In the genomic region with DNA sequence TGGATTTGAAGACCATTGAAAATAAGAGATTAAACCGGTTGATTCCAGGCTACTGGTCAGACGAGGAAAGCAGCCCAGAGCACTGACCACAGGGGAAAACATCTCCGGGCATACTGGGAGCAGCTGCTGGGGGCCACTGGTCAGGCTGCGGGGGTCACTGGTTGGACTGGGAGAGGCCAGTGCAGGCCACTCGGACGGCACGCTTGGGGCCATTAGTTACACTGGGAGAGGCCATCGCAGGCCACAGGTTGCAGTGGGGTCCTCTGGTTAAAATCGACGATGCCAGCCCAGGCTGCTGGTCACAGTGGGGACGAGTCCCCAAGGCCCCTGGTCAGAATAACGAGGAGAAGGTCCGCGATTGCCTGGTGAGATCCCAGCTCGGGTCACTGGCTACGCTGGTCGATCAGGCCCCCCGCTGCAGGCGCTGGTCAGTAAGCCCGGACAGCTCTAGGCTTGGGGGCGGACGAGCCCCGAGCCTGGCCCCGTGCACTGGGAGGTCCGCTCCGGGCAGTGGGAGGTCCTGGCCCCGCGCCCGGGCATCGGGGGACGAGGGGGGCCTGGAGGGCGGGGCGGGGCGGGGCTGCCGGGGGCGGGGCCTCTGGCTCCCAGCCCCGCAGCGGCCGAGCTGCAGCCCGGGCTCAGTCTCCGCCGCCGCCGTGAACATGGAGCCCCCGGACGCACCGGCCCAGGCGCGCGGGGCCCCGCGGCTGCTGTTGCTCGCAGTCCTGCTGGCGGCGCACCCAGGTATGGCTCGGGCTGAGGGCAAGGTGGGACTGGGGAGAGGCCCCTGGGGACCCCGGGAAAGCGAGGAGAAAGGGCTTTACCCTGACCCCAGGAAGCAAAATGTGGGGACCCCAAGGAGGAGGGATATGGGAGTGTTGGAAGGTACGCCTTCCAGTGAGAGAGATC, we compare ENCODE assay signal across 9 cellular contexts. TPM values are rescaled to one million over a fixed set of nuclear protein-coding genes. Genes with fewer than 3 reads are reported as not detected.
DNase-seq lines count a peak whose midpoint lies in the region; ATAC-seq and TF ChIP-seq lines count a peak whose summit lies in the region.
"Had no signal": no experiment of that assay in that cellular context is flagged by ENCODE, and none has a peak within 500 bp of the region (broad histone marks: within the 10 kb centered on the region; RNA-seq: fewer than 3 reads in every experiment).

A gene with protein sequence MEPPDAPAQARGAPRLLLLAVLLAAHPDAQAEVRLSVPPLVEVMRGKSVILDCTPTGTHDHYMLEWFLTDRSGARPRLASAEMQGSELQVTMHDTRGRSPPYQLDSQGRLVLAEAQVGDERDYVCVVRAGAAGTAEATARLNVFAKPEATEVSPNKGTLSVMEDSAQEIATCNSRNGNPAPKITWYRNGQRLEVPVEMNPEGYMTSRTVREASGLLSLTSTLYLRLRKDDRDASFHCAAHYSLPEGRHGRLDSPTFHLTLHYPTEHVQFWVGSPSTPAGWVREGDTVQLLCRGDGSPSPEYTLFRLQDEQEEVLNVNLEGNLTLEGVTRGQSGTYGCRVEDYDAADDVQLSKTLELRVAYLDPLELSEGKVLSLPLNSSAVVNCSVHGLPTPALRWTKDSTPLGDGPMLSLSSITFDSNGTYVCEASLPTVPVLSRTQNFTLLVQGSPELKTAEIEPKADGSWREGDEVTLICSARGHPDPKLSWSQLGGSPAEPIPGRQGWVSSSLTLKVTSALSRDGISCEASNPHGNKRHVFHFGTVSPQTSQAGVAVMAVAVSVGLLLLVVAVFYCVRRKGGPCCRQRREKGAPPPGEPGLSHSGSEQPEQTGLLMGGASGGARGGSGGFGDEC (plus strand): TSS at position 641 of the 909 bp plus-strand sequence. CDS start 22 bp downstream, at position 663.

- H3K4me1 Mint-ChIP-seq in activated naive CD8-positive, alpha-beta T cell treated with anti-CD3 and anti-CD28 coated beads, Interleukin-2, amount 50 U/mL, for 24 hours: no peaks in the 10 kb centered on the region
- H3K4me1 Mint-ChIP-seq in neural crest cell: peaks cover 26% of the 10 kb centered on the region

- peaks cover 23% of the 10 kb centered on the region for H3K27me3 Mint-ChIP-seq in activated naive CD8-positive, alpha-beta T cell treated with anti-CD3 and anti-CD28 coated beads, Interleukin-2, amount 50 U/mL, for 24 hours
- peaks cover 19% of the 10 kb centered on the region for H3K27me3 Mint-ChIP-seq in neural crest cell (ENCODE audit: low read depth)

- DNase-seq in AG08395 (ENCODE audit: low spot score) (peak; percentile 95), HS-27A (ENCODE audit: low read depth) (peak; percentile 20), glomerular endothelial cell (ENCODE audit: extremely low read depth, low read depth, low spot score) (no peak), neural crest cell (ENCODE audit: low read depth, low spot score) (peak; percentile 55)
- peak; percentile 4 for DNase-seq in activated naive CD8-positive, alpha-beta T cell treated with anti-CD3 and anti-CD28 coated beads, Interleukin-2, amount 50 U/mL, for 24 hours
- DNase-seq in activated CD8-positive, alpha-beta memory T cell treated with anti-CD3 and anti-CD28 coated beads, Interleukin-2, amount 50 U/mL, for 48 hours: no peak

- H3K36me3 Mint-ChIP-seq in activated naive CD8-positive, alpha-beta T cell treated with anti-CD3 and anti-CD28 coated beads, Interleukin-2, amount 50 U/mL, for 24 hours (ENCODE audit: low read depth): no peaks in the 10 kb centered on the region
- H3K36me3 Mint-ChIP-seq in neural crest cell (ENCODE audit: low read depth): no peaks in the 10 kb centered on the region

- peak; percentile 7 for ATAC-seq in activated naive CD8-positive, alpha-beta T cell treated with anti-CD3 and anti-CD28 coated beads, Interleukin-2, amount 50 U/mL, for 24 hours
- ATAC-seq in GM21390 (IDR thresholded peaks at IDR 0.05; ENCODE audit: unreplicated experiment): no peak
- ATAC-seq in GM21825 (IDR thresholded peaks at IDR 0.05; ENCODE audit: unreplicated experiment): no peak

- no peak for TF ChIP-seq CTCF in neural crest cell (conservative IDR thresholded peaks at IDR 0.05)

- H3K4me3 Mint-ChIP-seq in activated naive CD8-positive, alpha-beta T cell treated with anti-CD3 and anti-CD28 coated beads, Interleukin-2, amount 50 U/mL, for 24 hours: no peak within 1 kb of the TSS
- peak within 1 kb of the TSS; percentile 62 for H3K4me3 Mint-ChIP-seq in neural crest cell

- H3K27ac Mint-ChIP-seq in activated naive CD8-positive, alpha-beta T cell treated with anti-CD3 and anti-CD28 coated beads, Interleukin-2, amount 50 U/mL, for 24 hours: no peak within 1 kb of the TSS
- H3K27ac Mint-ChIP-seq in neural crest cell (ENCODE audit: unreplicated experiment): no peak within 1 kb of the TSS

- no peaks in the 10 kb centered on the region for H3K9me3 Mint-ChIP-seq in activated naive CD8-positive, alpha-beta T cell treated with anti-CD3 and anti-CD28 coated beads, Interleukin-2, amount 50 U/mL, for 24 hours
- H3K9me3 Mint-ChIP-seq in neural crest cell: no peaks in the 10 kb centered on the region

RNA-seq across cellular contexts. Expression of the gene that starts here (rescaled TPM):
- total RNA-seq in glomerular endothelial cell (57.0 and 78.9 TPM in 2 replicates), neural crest cell (5.3 and 5.5 TPM in 2 replicates)
- total RNA-seq: mononuclear cell had no signal

Comparison
In these comparisons a context has a peak if more than half of its experiments do, and no peak if none do; other contexts are left out.
1. DNase-seq: peak in AG08395 (single experiment), HS-27A (single experiment), activated naive CD8-positive, alpha-beta T cell treated with anti-CD3 and anti-CD28 coated beads, Interleukin-2, amount 50 U/mL, for 24 hours (single experiment) and neural crest cell (single experiment); none in glomerular endothelial cell (single experiment) and activated CD8-positive, alpha-beta memory T cell treated with anti-CD3 and anti-CD28 coated beads, Interleukin-2, amount 50 U/mL, for 48 hours (single experiment).